ENCODE assay signal across 8 cellular contexts in the genomic region with DNA sequence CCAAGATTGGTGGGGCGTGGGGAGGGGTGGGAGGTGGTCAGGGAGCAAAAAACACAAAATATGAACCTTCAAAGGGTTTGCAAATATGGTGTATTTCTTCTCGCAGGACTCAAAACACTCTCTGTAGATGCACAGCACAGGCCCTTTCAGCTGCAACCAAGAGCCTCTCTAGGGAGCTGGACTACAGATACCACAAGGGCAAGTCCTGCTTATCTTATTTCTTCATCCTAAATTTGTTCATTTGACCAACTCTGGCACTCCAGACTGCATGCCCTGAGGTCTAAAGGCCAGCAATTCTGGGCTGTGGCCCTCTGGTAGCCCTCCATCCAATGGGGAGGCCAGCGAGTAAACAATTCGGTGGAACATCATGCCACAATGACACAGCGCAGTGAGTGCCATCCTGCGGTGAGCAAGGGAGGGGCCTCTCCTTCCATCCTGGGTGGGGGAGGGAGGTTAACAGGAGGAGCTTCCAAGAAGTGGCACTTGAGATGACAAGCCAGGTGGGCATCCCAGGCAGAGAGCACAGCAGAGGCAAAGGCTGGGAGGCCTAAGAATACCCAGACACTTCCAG. TPM values are rescaled to one million over a fixed set of nuclear protein-coding genes. Genes with fewer than 3 reads are reported as not detected.
DNase-seq lines count a peak whose midpoint lies in the region; ATAC-seq, FAIRE-seq and TF ChIP-seq lines count a peak whose summit lies in the region.

No MANE protein-coding gene starts in this region.

- H3K36me3 Mint-ChIP-seq in CD4-positive, alpha-beta T cell (ENCODE audit: low read depth) = peaks cover 38% of the 10 kb centered on the region
- peaks cover 20% of the 10 kb centered on the region for H3K36me3 Mint-ChIP-seq in activated CD4-positive, alpha-beta T cell treated with anti-CD3 and anti-CD28 coated beads, Interleukin-2, amount 10 ng/mL, durations not matched to agents 24 days and 14 days (ENCODE audit: low read depth)

- H3K4me3 ChIP-seq in MM.1S (ENCODE audit: low read length) (peak overlapping the region; percentile 85), lung (no peak overlapping the region), WERI-Rb-1 (ENCODE audit: low read depth, low read length) (no peak overlapping the region)

- 43 to 61% methylated on average over 6 of the region's 6 CpGs for WGBS in lung, 2 donors

- H3K4me1 ChIP-seq in MM.1S (ENCODE audit: low read length) = peaks cover 49% of the 10 kb centered on the region
- H3K4me1 ChIP-seq in lung (ENCODE audit: control insufficient read depth in 2 of 2, insufficient read depth in 2 of 2, low read length in 2 of 2) = peaks cover 0 to 9% of the 10 kb centered on the region in 2 donors

- H3K4me2 ChIP-seq in MM.1S (ENCODE audit: low read depth, low read length) = peak overlapping the region; percentile 96

- H3K9ac ChIP-seq in MM.1S (ENCODE audit: low read length) = peak overlapping the region; percentile 99

- intact Hi-C loops in CD4-positive, alpha-beta T cell (cut with DNase I, micrococcal nuclease) = loop anchor here (5.0 to 10.0 kb wide), 4 partner anchors 58 to 463 kb away; a partner anchor contains a TSS
- intact Hi-C loops in activated CD4-positive, alpha-beta T cell treated with anti-CD3 and anti-CD28 coated beads, Interleukin-2, amount 10 ng/mL, durations not matched to agents 24 days and 14 days (cut with micrococcal nuclease) = loop anchor here (2.0 to 5.0 kb wide), 4 partner anchors 96 to 872 kb away; a partner anchor contains a TSS

- ATAC-seq in CD4-positive, alpha-beta T cell (ENCODE audit: poor library complexity) = no peak
- ATAC-seq in lung (ENCODE audit: insufficient read depth, low FRiP score) = no peak

- H3K27ac ChIP-seq in CD4-positive, alpha-beta T cell (ENCODE audit: low read depth, low read length) = peak overlapping the region; percentile 95
- H3K27ac ChIP-seq in MM.1S (ENCODE audit: low read length) (peak overlapping the region; percentile 99), lung (ENCODE audit: low read depth in 1 of 2, low read length in 1 of 2) (peak overlapping the region in 1 of 2 donors; percentile 72), WERI-Rb-1 (no peak overlapping the region)

- no peaks in the 10 kb centered on the region for H3K27me3 ChIP-seq in CD4-positive, alpha-beta T cell (ENCODE audit: control insufficient read depth, insufficient read depth, low read length)
- H3K27me3 ChIP-seq in MM.1S (replicated peaks; ENCODE audit: insufficient read depth, low read length) (no peaks in the 10 kb centered on the region), lung (ENCODE audit: control insufficient read depth, insufficient read depth) (no peaks in the 10 kb centered on the region), WERI-Rb-1 (ENCODE audit: insufficient read depth, low read depth, severe bottlenecking) (no peaks in the 10 kb centered on the region)

- H3K79me2 ChIP-seq in MM.1S (ENCODE audit: low read length) = peaks cover 69% of the 10 kb centered on the region

- peak overlapping the region; percentile 98 for H3K4me3 Mint-ChIP-seq in CD4-positive, alpha-beta T cell
- H3K4me3 Mint-ChIP-seq in activated CD4-positive, alpha-beta T cell treated with anti-CD3 and anti-CD28 coated beads, Interleukin-2, amount 10 ng/mL, durations not matched to agents 24 days and 14 days = peak overlapping the region; percentile 98

- peaks cover 91% of the 10 kb centered on the region for H3F3A ChIP-seq in MM.1S (ENCODE audit: insufficient read depth, low read length)

- CTCF ChIA-PET in CD4-positive, alpha-beta T cell (lab: Charles Lee) = interaction anchor here (0.9 to 10.2 kb wide), 15 partner anchors 12 to 459 kb away, joined by 3 to 128 read pairs (median 5); a partner anchor contains a TSS

- H3K9me2 ChIP-seq in MM.1S (replicated peaks; ENCODE audit: insufficient read depth, low read length) = no peaks in the 10 kb centered on the region

- H4K20me1 ChIP-seq in MM.1S (ENCODE audit: insufficient read depth, low read length) = no peaks in the 10 kb centered on the region

- H2AFZ ChIP-seq in MM.1S (ENCODE audit: low read length) = no peak overlapping the region

- H3K27me3 Mint-ChIP-seq in CD4-positive, alpha-beta T cell = no peaks in the 10 kb centered on the region
- H3K27me3 Mint-ChIP-seq in activated CD4-positive, alpha-beta T cell treated with anti-CD3 and anti-CD28 coated beads, Interleukin-2, amount 10 ng/mL, durations not matched to agents 24 days and 14 days = no peaks in the 10 kb centered on the region

- H3K4me1 Mint-ChIP-seq in CD4-positive, alpha-beta T cell (ENCODE audit: low read depth) = peaks cover 68% of the 10 kb centered on the region
- H3K4me1 Mint-ChIP-seq in activated CD4-positive, alpha-beta T cell treated with anti-CD3 and anti-CD28 coated beads, Interleukin-2, amount 10 ng/mL, durations not matched to agents 24 days and 14 days = peaks cover 70% of the 10 kb centered on the region

- no peaks in the 10 kb centered on the region for H3K36me3 ChIP-seq in MM.1S (replicated peaks; ENCODE audit: insufficient read depth, low read length)
- H3K36me3 ChIP-seq in lung (ENCODE audit: control insufficient read depth in 2 of 2, insufficient read depth in 2 of 2, low read length in 2 of 2) = no peaks in the 10 kb centered on the region
- H3K36me3 ChIP-seq in WERI-Rb-1 = no peaks in the 10 kb centered on the region

- no peak for TF ChIP-seq CTCF in CD4-positive, alpha-beta T cell (IDR thresholded peaks at IDR 0.05)
- TF ChIP-seq CTCF in MM.1S (IDR thresholded peaks at IDR 0.05; ENCODE audit: low read length) (no peak), lung (IDR thresholded peaks at IDR 0.05; ENCODE audit: control extremely low read depth, extremely low read depth) (no peak), WERI-Rb-1 (IDR thresholded peaks at IDR 0.05; ENCODE audit: low read depth, low read length) (no peak)

- H3K9me3 Mint-ChIP-seq in CD4-positive, alpha-beta T cell = no peaks in the 10 kb centered on the region
- no peaks in the 10 kb centered on the region for H3K9me3 Mint-ChIP-seq in activated CD4-positive, alpha-beta T cell treated with anti-CD3 and anti-CD28 coated beads, Interleukin-2, amount 10 ng/mL, durations not matched to agents 24 days and 14 days

- DNase-seq in CD4-positive, alpha-beta T cell = peak in 7 of 10 experiments; percentile 29 to 54 (median 49)
- peak; percentile 94 for DNase-seq in MM.1S
- DNase-seq in activated CD4-positive, alpha-beta T cell treated with anti-CD3 and anti-CD28 coated beads, Interleukin-2, amount 10 ng/mL, durations not matched to agents 24 days and 14 days = peak; percentile 88
- peak; percentile 58 for DNase-seq in lung (ENCODE audit: low spot score)
- no peak for DNase-seq in DMS114 treated with DMSO at 0.1 percent for 48 hours (lab: John Stamatoyannopoulos, UW; ENCODE audit: unreplicated experiment)
- no peak for DNase-seq in WERI-Rb-1
- DNase-seq in NCI-H526 treated with DMSO at 0.1 percent for 48 hours (lab: John Stamatoyannopoulos, UW) = no peak
- DNase-seq in HTR-8/SVneo (ENCODE audit: insufficient read length, low spot score) = no peak

- no peaks in the 10 kb centered on the region for H3K9me3 ChIP-seq in CD4-positive, alpha-beta T cell (ENCODE audit: control insufficient read depth, low read length)
- H3K9me3 ChIP-seq in MM.1S (replicated peaks; ENCODE audit: insufficient read depth, low read length) (no peaks in the 10 kb centered on the region), lung (ENCODE audit: control insufficient read depth in 2 of 2, insufficient read depth in 1 of 2, low read length in 1 of 2) (no peaks in the 10 kb centered on the region), WERI-Rb-1 (ENCODE audit: severe bottlenecking) (no peaks in the 10 kb centered on the region)

- POLR2A ChIA-PET in CD4-positive, alpha-beta T cell (lab: Charles Lee) = interaction anchor here (0.5 to 8.5 kb wide), 18 partner anchors 12 to 1678 kb away, joined by 3 to 186 read pairs (median 7); a partner anchor contains a TSS

- H3K27ac Mint-ChIP-seq in CD4-positive, alpha-beta T cell = peak overlapping the region; percentile 100
- peak overlapping the region; percentile 99 for H3K27ac Mint-ChIP-seq in activated CD4-positive, alpha-beta T cell treated with anti-CD3 and anti-CD28 coated beads, Interleukin-2, amount 10 ng/mL, durations not matched to agents 24 days and 14 days

- FAIRE-seq in HTR-8/SVneo (lab: Jason Lieb, UNC) = no peak

RNA-seq across cellular contexts. Expression of a gene that starts 0.6 kb away (rescaled TPM):
- 10 to 100 TPM; 25.7 to 27.8 TPM for total RNA-seq in CD4-positive, alpha-beta T cell
- total RNA-seq in activated CD4-positive, alpha-beta T cell treated with anti-CD3 and anti-CD28 coated beads, Interleukin-2, amount 10 ng/mL, durations not matched to agents 24 days and 14 days = 47.4 and 49.4 TPM in 2 replicates
- total RNA-seq in lung = 10 to 100 TPM; 11.3 to 47.2 TPM
- 10 to 100 TPM; 13.8 to 97.0 TPM for polyA plus RNA-seq in lung

RNA-seq across cellular contexts. Expression of a gene that starts 36.4 kb away (rescaled TPM):
- total RNA-seq in CD4-positive, alpha-beta T cell = 1 to 10 TPM; 2.1 to 2.6 TPM
- 0.47 TPM in 1 of 2 replicates, not detected in the other for total RNA-seq in activated CD4-positive, alpha-beta T cell treated with anti-CD3 and anti-CD28 coated beads, Interleukin-2, amount 10 ng/mL, durations not matched to agents 24 days and 14 days
- 10 to 100 TPM; 22.5 to 31.9 TPM for total RNA-seq in lung
- polyA plus RNA-seq in lung = 10 to 100 TPM; 14.4 to 23.2 TPM

Comparison
In these comparisons a context has a peak if more than half of its experiments do, and no peak if none do; other contexts are left out.
1. DNase-seq: peak in CD4-positive, alpha-beta T cell (7 of 10), MM.1S (single experiment), activated CD4-positive, alpha-beta T cell treated with anti-CD3 and anti-CD28 coated beads, Interleukin-2, amount 10 ng/mL, durations not matched to agents 24 days and 14 days (single experiment) and lung (single experiment); none in DMS114 treated with DMSO at 0.1 percent for 48 hours (single experiment), WERI-Rb-1 (single experiment), NCI-H526 treated with DMSO at 0.1 percent for 48 hours (single experiment) and HTR-8/SVneo (single experiment).
2. RNA of a gene that starts 36.4 kb away (total RNA-seq): 22.5 to 31.9 TPM in lung; 2.1 to 2.6 TPM in CD4-positive, alpha-beta T cell and 0.47 TPM in activated CD4-positive, alpha-beta T cell treated with anti-CD3 and anti-CD28 coated beads, Interleukin-2, amount 10 ng/mL, durations not matched to agents 24 days and 14 days; every median in the first group is over 4 times any median in the second.